In the genomic region with DNA sequence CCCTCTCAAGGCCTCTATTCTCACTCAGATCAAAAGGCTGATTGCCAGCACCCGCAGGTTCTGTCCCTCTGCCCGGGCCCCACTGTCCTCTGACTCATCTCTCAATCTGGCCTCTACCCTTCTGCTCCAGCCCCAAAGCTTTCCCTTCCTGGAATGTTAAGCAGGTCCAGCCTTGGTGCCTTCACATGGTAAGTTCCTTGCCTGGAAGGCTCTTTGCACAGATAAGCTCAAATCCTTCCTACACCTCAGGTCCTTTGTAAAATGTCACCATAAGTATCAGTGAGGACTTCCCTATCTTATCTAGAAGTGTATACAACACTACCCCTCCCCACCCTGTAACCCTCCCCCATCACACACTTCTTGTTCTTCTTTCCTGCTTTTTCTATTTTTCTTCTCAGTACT, we compare ENCODE assay signal across 2 cellular contexts.
TF ChIP-seq lines count a peak whose summit lies in the region.

No MANE protein-coding gene starts in this region.

TF ChIP-seq in K562, 482 proteins besides CTCF, POLR2A, EP300 and RAD21 (continues in another document):
- no peak for TF ChIP-seq ZNF57 (CRISPR knock-in tag; IDR thresholded peaks at IDR 0.05)
- no peak for TF ChIP-seq MTF1 (CRISPR knock-in tag; IDR thresholded peaks at IDR 0.05; ENCODE audit: borderline replicate concordance)
- TF ChIP-seq, protein P1, sequence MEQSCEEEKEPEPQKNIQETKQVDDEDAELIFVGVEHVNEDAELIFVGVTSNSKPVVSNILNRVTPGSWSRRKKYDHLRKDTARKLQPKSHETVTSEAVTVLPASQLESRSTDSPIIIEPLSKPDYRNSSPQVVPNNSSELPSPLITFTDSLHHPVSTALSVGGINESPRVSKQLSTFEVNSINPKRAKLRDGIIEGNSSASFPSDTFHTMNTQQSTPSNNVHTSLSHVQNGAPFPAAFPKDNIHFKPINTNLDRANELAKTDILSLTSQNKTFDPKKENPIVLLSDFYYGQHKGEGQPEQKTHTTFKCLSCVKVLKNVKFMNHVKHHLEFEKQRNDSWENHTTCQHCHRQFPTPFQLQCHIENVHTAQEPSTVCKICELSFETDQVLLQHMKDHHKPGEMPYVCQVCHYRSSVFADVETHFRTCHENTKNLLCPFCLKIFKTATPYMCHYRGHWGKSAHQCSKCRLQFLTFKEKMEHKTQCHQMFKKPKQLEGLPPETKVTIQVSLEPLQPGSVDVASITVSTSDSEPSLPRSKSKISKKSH (CRISPR knock-in tag; IDR thresholded peaks at IDR 0.05): no peak
- TF ChIP-seq, protein P2, sequence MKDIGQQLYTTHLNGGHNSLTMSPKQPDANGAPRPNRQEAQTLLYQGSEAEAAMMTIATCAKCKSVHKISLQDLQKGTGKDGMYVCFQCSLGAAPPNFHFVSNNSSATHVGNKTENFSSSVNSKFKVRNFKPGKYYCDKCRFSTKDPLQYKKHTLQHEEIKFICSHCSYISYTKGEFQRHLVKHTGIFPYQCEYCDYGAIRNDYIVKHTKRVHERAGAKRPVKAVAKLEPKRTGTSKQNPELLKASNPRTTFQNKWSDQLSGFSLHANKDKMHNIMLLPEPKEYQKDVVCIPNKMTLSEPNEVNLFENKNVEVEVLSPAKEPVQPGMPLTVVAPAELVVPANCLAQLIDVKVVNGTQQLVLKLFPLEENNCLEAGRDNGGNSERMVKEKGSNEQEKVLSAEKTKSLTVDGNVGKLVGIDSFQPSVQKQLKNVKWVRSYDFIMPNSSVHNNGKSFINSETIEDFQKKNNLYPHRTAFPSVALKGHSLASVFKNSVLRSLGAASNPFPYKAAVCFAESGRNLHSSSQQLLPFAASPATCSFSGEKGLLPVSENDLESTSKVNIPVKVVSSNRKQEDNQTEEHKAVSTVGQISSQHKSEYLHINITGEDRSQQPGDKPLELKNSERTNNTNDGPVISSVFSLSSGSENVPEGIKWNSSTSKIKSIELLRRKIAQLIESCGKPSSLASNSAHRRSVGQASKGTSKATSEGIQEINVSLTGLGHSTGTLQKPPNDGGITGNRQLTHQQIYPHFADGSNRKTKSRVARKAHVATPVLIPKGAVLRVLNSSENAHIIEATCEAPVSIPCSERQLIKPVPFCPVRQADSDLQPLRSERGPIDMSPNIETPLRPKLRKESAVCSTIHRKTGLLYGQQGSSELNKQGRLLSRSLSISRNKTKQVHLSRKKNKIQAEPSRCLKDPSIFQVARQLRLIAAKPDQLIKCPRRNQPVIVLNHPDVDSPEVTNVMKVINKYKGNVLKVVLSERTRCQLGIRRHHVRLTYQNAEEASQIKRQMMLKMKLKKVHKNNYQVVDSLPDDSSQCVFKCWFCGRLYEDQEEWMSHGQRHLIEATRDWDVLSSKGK (CRISPR knock-in tag; IDR thresholded peaks at IDR 0.05): no peak
- TF ChIP-seq CEBPB (tag; IDR thresholded peaks at IDR 0.05): no peak
- TF ChIP-seq, protein P3, sequence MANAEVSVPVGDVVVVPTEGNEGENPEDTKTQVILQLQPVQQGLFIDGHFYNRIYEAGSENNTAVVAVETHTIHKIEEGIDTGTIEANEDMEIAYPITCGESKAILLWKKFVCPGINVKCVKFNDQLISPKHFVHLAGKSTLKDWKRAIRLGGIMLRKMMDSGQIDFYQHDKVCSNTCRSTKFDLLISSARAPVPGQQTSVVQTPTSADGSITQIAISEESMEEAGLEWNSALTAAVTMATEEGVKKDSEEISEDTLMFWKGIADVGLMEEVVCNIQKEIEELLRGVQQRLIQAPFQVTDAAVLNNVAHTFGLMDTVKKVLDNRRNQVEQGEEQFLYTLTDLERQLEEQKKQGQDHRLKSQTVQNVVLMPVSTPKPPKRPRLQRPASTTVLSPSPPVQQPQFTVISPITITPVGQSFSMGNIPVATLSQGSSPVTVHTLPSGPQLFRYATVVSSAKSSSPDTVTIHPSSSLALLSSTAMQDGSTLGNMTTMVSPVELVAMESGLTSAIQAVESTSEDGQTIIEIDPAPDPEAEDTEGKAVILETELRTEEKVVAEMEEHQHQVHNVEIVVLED (CRISPR knock-in tag; IDR thresholded peaks at IDR 0.05): no peak
- no peak for TF ChIP-seq ZC3H8 (IDR thresholded peaks at IDR 0.05)
- TF ChIP-seq, protein P4, sequence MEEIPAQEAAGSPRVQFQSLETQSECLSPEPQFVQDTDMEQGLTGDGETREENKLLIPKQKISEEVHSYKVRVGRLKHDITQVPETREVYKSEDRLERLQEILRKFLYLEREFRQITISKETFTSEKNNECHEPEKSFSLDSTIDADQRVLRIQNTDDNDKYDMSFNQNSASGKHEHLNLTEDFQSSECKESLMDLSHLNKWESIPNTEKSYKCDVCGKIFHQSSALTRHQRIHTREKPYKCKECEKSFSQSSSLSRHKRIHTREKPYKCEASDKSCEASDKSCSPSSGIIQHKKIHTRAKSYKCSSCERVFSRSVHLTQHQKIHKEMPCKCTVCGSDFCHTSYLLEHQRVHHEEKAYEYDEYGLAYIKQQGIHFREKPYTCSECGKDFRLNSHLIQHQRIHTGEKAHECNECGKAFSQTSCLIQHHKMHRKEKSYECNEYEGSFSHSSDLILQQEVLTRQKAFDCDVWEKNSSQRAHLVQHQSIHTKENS (CRISPR knock-in tag; IDR thresholded peaks at IDR 0.05): no peak
- no peak for TF ChIP-seq ZSCAN32 (CRISPR knock-in tag; IDR thresholded peaks at IDR 0.05)
- TF ChIP-seq, protein P5, sequence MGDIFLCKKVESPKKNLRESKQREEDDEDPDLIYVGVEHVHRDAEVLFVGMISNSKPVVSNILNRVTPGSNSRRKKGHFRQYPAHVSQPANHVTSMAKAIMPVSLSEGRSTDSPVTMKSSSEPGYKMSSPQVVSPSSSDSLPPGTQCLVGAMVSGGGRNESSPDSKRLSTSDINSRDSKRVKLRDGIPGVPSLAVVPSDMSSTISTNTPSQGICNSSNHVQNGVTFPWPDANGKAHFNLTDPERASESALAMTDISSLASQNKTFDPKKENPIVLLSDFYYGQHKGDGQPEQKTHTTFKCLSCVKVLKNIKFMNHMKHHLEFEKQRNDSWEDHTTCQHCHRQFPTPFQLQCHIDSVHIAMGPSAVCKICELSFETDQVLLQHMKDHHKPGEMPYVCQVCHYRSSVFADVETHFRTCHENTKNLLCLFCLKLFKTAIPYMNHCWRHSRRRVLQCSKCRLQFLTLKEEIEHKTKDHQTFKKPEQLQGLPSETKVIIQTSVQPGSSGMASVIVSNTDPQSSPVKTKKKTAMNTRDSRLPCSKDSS (IDR thresholded peaks at IDR 0.05; ENCODE audit: low read depth, partially characterized antibody): no peak
- peak; percentile 93 for TF ChIP-seq FOSL1 (tag; conservative IDR thresholded peaks at IDR 0.05)
- peak; percentile 36 for TF ChIP-seq SMAD1 (IDR thresholded peaks at IDR 0.05; ENCODE audit: low read depth, low read length, partially characterized antibody)
- TF ChIP-seq SIN3A (IDR thresholded peaks at IDR 0.05; ENCODE audit: borderline replicate concordance in 2 of 2, control insufficient read depth in 1 of 2, low read depth in 2 of 2, low read length in 2 of 2): no peak
- no peak for TF ChIP-seq TAF9B (IDR thresholded peaks at IDR 0.05; ENCODE audit: partially characterized antibody)
- no peak for TF ChIP-seq ZNF699 (CRISPR knock-in tag; IDR thresholded peaks at IDR 0.05; ENCODE audit: insufficient replicate concordance)
- no peak for TF ChIP-seq ZNF146 (CRISPR knock-in tag; IDR thresholded peaks at IDR 0.05; ENCODE audit: unreplicated experiment)
- no peak for TF ChIP-seq TCF3 (CRISPR knock-in tag; IDR thresholded peaks at IDR 0.05)

TF ChIP-seq in GM12891, 5 proteins besides CTCF, POLR2A, EP300 and RAD21:
- TF ChIP-seq POLR2AphosphoS5 (IDR thresholded peaks at IDR 0.05; ENCODE audit: low read depth, low read length): no peak
- TF ChIP-seq POU2F2 (IDR thresholded peaks at IDR 0.05; ENCODE audit: low read depth, low read length): no peak
- no peak for TF ChIP-seq PAX5 (IDR thresholded peaks at IDR 0.05; ENCODE audit: insufficient read depth, low read length, severe bottlenecking)
- no peak for TF ChIP-seq SPI1 (IDR thresholded peaks at IDR 0.05; ENCODE audit: low read depth, low read length)
- no peak for TF ChIP-seq TAF1 (IDR thresholded peaks at IDR 0.05; ENCODE audit: low read depth, low read length)
